ENCODE assay signal across 27 cellular contexts in genomic region chr12:76006028-76006916, GRCh38. TPM values are rescaled to one million over a fixed set of nuclear protein-coding genes. Genes with fewer than 3 reads are reported as not detected.
DNase-seq lines count a peak whose midpoint lies in the region; ATAC-seq and TF ChIP-seq lines count a peak whose summit lies in the region.
"Had no signal": no experiment of that assay in that cellular context is flagged by ENCODE, and none has a peak within 500 bp of the region (broad histone marks: within the 10 kb centered on the region; RNA-seq: fewer than 3 reads in every experiment).

No MANE protein-coding gene starts in this region.

- no peak overlapping the region for H3K4me3 Mint-ChIP-seq in activated CD8-positive, alpha-beta T cell treated with anti-CD3 and anti-CD28 coated beads for 36 hours
- H3K4me3 Mint-ChIP-seq: activated B cell treated with CpG ODN at 0.5 μM for 24 hours; CD8-positive, alpha-beta memory T cell; naive thymus-derived CD4-positive, alpha-beta T cell; T-helper 2 cell treated with Interferon-gamma antibody and Interleukin-4, amounts not matched to agents 5 μg/mL and 100 μg/mL, for 36 hours had no signal

- H3K9me3 Mint-ChIP-seq in activated CD8-positive, alpha-beta T cell treated with anti-CD3 and anti-CD28 coated beads for 36 hours = peaks cover 9% of the 10 kb centered on the region
- H3K9me3 Mint-ChIP-seq: CD8-positive, alpha-beta memory T cell had no signal

- no peak for ATAC-seq in activated CD8-positive, alpha-beta T cell treated with anti-CD3 and anti-CD28 coated beads for 36 hours
- ATAC-seq in GM18868 (IDR thresholded peaks at IDR 0.05; ENCODE audit: unreplicated experiment) = no peak
- ATAC-seq: left colon; naive thymus-derived CD4-positive, alpha-beta T cell had no signal

- intact Hi-C loops in activated CD8-positive, alpha-beta T cell treated with anti-CD3 and anti-CD28 coated beads for 36 hours (cut with micrococcal nuclease) = no loop called here

- no peak overlapping the region for H3K27ac Mint-ChIP-seq in activated CD8-positive, alpha-beta T cell treated with anti-CD3 and anti-CD28 coated beads for 36 hours
- H3K27ac Mint-ChIP-seq: activated B cell treated with CpG ODN at 0.5 μM for 24 hours; activated T-helper 2 cell treated with anti-CD3 and anti-CD28 coated beads, Interferon-gamma antibody, Interleukin-2, Interleukin-4, amounts not matched to agents 10 μg/mL and 5 μg/mL and 100 μg/mL, durations not matched to agents 14 hours and 24 hours and 36 hours; naive thymus-derived CD4-positive, alpha-beta T cell; T-helper 2 cell treated with Interferon-gamma antibody and Interleukin-4, amounts not matched to agents 5 μg/mL and 100 μg/mL, for 36 hours had no signal

- peaks cover 3% of the 10 kb centered on the region for H3K36me3 Mint-ChIP-seq in activated CD8-positive, alpha-beta T cell treated with anti-CD3 and anti-CD28 coated beads for 36 hours (ENCODE audit: low read depth)

- CTCF ChIA-PET in activated CD8-positive, alpha-beta T cell treated with anti-CD3 and anti-CD28 coated beads for 36 hours (lab: Charles Lee) = no interaction called here

- H3K27me3 Mint-ChIP-seq in activated CD8-positive, alpha-beta T cell treated with anti-CD3 and anti-CD28 coated beads for 36 hours = peaks cover 5% of the 10 kb centered on the region
- H3K27me3 Mint-ChIP-seq: CD8-positive, alpha-beta memory T cell; naive thymus-derived CD4-positive, alpha-beta T cell had no signal

- peak; percentile 16 for DNase-seq in NCI-H1092 treated with DMSO at 0.1 percent for 48 hours (lab: John Stamatoyannopoulos, UW)
- no peak for DNase-seq in NCI-H1092 (lab: John Stamatoyannopoulos, UW)
- peak; percentile 48 for DNase-seq in NCI-H1694 (lab: John Stamatoyannopoulos, UW)
- peak; percentile 37 for DNase-seq in NCI-H526 treated with DMSO at 0.1 percent for 48 hours (lab: John Stamatoyannopoulos, UW)
- DNase-seq in myocyte (ENCODE audit: low read depth) = peak; percentile 57
- DNase-seq in activated CD8-positive, alpha-beta T cell treated with anti-CD3 and anti-CD28 coated beads for 36 hours = no peak
- DNase-seq in inferior parietal cortex (ENCODE audit: extremely low spot score) = no peak
- DNase-seq: activated B cell treated with CpG ODN at 0.5 μM for 24 hours; activated CD4-positive, alpha-beta T cell treated with anti-CD3 and anti-CD28 coated beads, Interleukin-2, amount 50 U/mL, for 4 hours; activated CD8-positive, alpha-beta memory T cell treated with anti-CD3 and anti-CD28 coated beads, Interleukin-2, amount 50 U/mL, for 48 hours; AML-193; CD8-positive, alpha-beta memory T cell; dorsolateral prefrontal cortex; head of caudate nucleus; Kasumi-1; left colon; naive thymus-derived CD4-positive, alpha-beta T cell; NCI-H1436 treated with DMSO at 0.1 percent for 48 hours; NCI-H774; PC-9; retina; spleen; stimulated activated CD4-positive, alpha-beta T cell treated with anti-CD3 and anti-CD28 coated beads, Interleukin-4, amount 100 ng/mL, for 1 hour; stimulated activated naive CD4-positive, alpha-beta T cell had no signal

- H3K4me1 Mint-ChIP-seq in activated CD8-positive, alpha-beta T cell treated with anti-CD3 and anti-CD28 coated beads for 36 hours (ENCODE audit: low read depth) = no peaks in the 10 kb centered on the region
- H3K4me1 Mint-ChIP-seq: activated B cell treated with CpG ODN at 0.5 μM for 24 hours; CD8-positive, alpha-beta memory T cell; naive thymus-derived CD4-positive, alpha-beta T cell had no signal

- TF ChIP-seq CTCF in activated CD8-positive, alpha-beta T cell treated with anti-CD3 and anti-CD28 coated beads for 36 hours (IDR thresholded peaks at IDR 0.05) = no peak

- POLR2A ChIA-PET in activated CD8-positive, alpha-beta T cell treated with anti-CD3 and anti-CD28 coated beads for 36 hours (lab: Charles Lee) = interaction anchor here (0.6 kb wide), 1 partner anchor 281 kb away, joined by 3 read pairs; no protein-coding TSS in a partner anchor

RNA-seq across cellular contexts. Expression of gene PHLDA1, which starts 25.3 kb away (rescaled TPM):
- total RNA-seq in myocyte = 68.1 and 72.4 TPM in 2 replicates
- polyA plus RNA-seq in myocyte (2012) = 27.4 TPM
- total RNA-seq in activated CD8-positive, alpha-beta T cell treated with anti-CD3 and anti-CD28 coated beads for 36 hours = 10 to 100 TPM; 33.9 to 35.0 TPM

Comparison
In these comparisons a context has a peak if more than half of its experiments do, and no peak if none do; other contexts are left out.
1. DNase-seq: peak in NCI-H1092 treated with DMSO at 0.1 percent for 48 hours (single experiment), NCI-H1694 (single experiment), NCI-H526 treated with DMSO at 0.1 percent for 48 hours (single experiment) and myocyte (single experiment); none in NCI-H1092 (single experiment), activated CD8-positive, alpha-beta T cell treated with anti-CD3 and anti-CD28 coated beads for 36 hours (single experiment) and inferior parietal cortex (single experiment).